In genomic region chr6:39610229-39610628, GRCh38 we compare ENCODE assay signal across 17 cellular contexts.
DNase-seq lines count a peak whose midpoint lies in the region; ATAC-seq, FAIRE-seq and TF ChIP-seq lines count a peak whose summit lies in the region.
"Had no signal": no experiment of that assay in that cellular context is flagged by ENCODE, and none has a peak within 500 bp of the region (broad histone marks: within the 10 kb centered on the region; RNA-seq: fewer than 3 reads in every experiment).

No MANE protein-coding gene starts in this region.

- H3K4me3 ChIP-seq in left ventricle myocardium inferior (no peak overlapping the region), esophagus muscularis mucosa (no peak overlapping the region), upper lobe of right lung (no peak overlapping the region)
- H3K4me3 ChIP-seq: coronary artery had no signal

- H3K4me1 ChIP-seq in left ventricle myocardium inferior (peaks cover 8% of the 10 kb centered on the region), esophagus muscularis mucosa (peaks cover 0 to 57% (median 44%) of the 10 kb centered on the region in 4 donors), upper lobe of right lung (peaks cover 5% of the 10 kb centered on the region)

- H3K27ac ChIP-seq in left ventricle myocardium inferior (replicated peaks) (no peak overlapping the region), esophagus muscularis mucosa (replicated peaks in 1 of 4) (peak overlapping the region; percentile 59 to 82 (median 70)), upper lobe of right lung (peak overlapping the region; percentile 44)
- H3K27ac ChIP-seq: coronary artery had no signal

- DNase-seq in Right ventricle myocardium inferior (ENCODE audit: missing footprints) (no peak), left ventricle myocardium inferior (no peak), esophagus muscularis mucosa (ENCODE audit: extremely low spot score) (no peak), medulla oblongata (ENCODE audit: extremely low spot score) (peak; percentile 12), upper lobe of right lung (no peak), D721Med (ENCODE audit: insufficient read length, low spot score) (no peak)
- DNase-seq: activated CD4-positive, alpha-beta T cell treated with anti-CD3 and anti-CD28 coated beads for 1 hour; activated T-cell treated with anti-CD3 and anti-CD28 coated beads, Interleukin-2, amount 50 U/mL, for 24 hours; GDM1; MM.1S; naive B cell; retina; stimulated activated CD4-positive, alpha-beta T cell treated with anti-CD3 and anti-CD28 coated beads, Interleukin-2, amount 100 ng/mL, for 48 hours had no signal

- TF ChIP-seq CTCF in left ventricle myocardium inferior (IDR thresholded peaks at IDR 0.05; ENCODE audit: borderline replicate concordance): no peak
- TF ChIP-seq CTCF in esophagus muscularis mucosa (IDR thresholded peaks at IDR 0.05): no peak
- no peak for TF ChIP-seq CTCF in upper lobe of right lung (IDR thresholded peaks at IDR 0.05)
- no peak for TF ChIP-seq CTCF in D721Med (IDR thresholded peaks at IDR 0.05; ENCODE audit: insufficient read depth, missing control alignments)

- intact Hi-C loops in Right ventricle myocardium inferior (cut with DNase I) (no loop called here), left ventricle myocardium inferior (cut with micrococcal nuclease) (no loop called here), esophagus muscularis mucosa (cut with DNase I) (loop anchor here (5.0 kb wide), 1 partner anchor 52 kb away; no protein-coding TSS in a partner anchor), upper lobe of right lung (cut with DNase I) (no loop called here)

- TF ChIP-seq POLR2A in esophagus muscularis mucosa (IDR thresholded peaks at IDR 0.05; ENCODE audit: low read depth): no peak

- no peak for TF ChIP-seq EP300 in esophagus muscularis mucosa (IDR thresholded peaks at IDR 0.05)

- H3K36me3 ChIP-seq in left ventricle myocardium inferior (no peaks in the 10 kb centered on the region), esophagus muscularis mucosa (no peaks in the 10 kb centered on the region), upper lobe of right lung (no peaks in the 10 kb centered on the region)

- H3K9me3 ChIP-seq in left ventricle myocardium inferior (replicated peaks): no peaks in the 10 kb centered on the region
- H3K9me3 ChIP-seq in esophagus muscularis mucosa: no peaks in the 10 kb centered on the region
- no peaks in the 10 kb centered on the region for H3K9me3 ChIP-seq in upper lobe of right lung

- ATAC-seq in Right ventricle myocardium inferior (peak; percentile 56), upper lobe of right lung (no peak), GM19351 (IDR thresholded peaks at IDR 0.05; ENCODE audit: unreplicated experiment) (no peak), GM18873 (IDR thresholded peaks at IDR 0.05; ENCODE audit: low FRiP score, unreplicated experiment) (no peak)

- H3K27me3 ChIP-seq in left ventricle myocardium inferior (ENCODE audit: low read depth) (peaks cover 6% of the 10 kb centered on the region), esophagus muscularis mucosa (no peaks in the 10 kb centered on the region), upper lobe of right lung (no peaks in the 10 kb centered on the region)

- 17% methylated on average over 3 of the region's 3 CpGs for WGBS in esophagus muscularis mucosa

- no peak for FAIRE-seq in D721Med (lab: Jason Lieb, UNC)
- FAIRE-seq: HTR-8/SVneo had no signal
